ENCODE assay signal across 8 cellular contexts in genomic region chr1:3501856-3502665, GRCh38. TPM values are rescaled to one million over a fixed set of nuclear protein-coding genes. Genes with fewer than 3 reads are reported as not detected.
A peak's percentile ranks its signal among the peaks of the same experiment; 100 is the strongest.
DNase-seq lines count a peak whose midpoint lies in the region; ATAC-seq and TF ChIP-seq lines count a peak whose summit lies in the region.

No MANE protein-coding gene starts in this region.

- H3K4me3 Mint-ChIP-seq in memory B cell = no peak overlapping the region
- no peak overlapping the region for H3K4me3 Mint-ChIP-seq in activated T-helper 2 cell treated with anti-CD3 and anti-CD28 coated beads, Interferon-gamma antibody, Interleukin-2, Interleukin-4, amounts not matched to agents 10 μg/mL and 5 μg/mL and 100 μg/mL, durations not matched to agents 14 hours and 24 hours and 36 hours (ENCODE audit: low read depth)

- H3K9me3 ChIP-seq in OCI-LY7 (ENCODE audit: low read length) = no peaks in the 10 kb centered on the region

- no peak overlapping the region for H2AFZ ChIP-seq in OCI-LY7 (ENCODE audit: low read length)

- intact Hi-C loops in OCI-LY7 (cut with micrococcal nuclease; ENCODE audit: unreplicated experiment) = no loop called here
- intact Hi-C loops in activated T-helper 2 cell treated with anti-CD3 and anti-CD28 coated beads, Interferon-gamma antibody, Interleukin-2, Interleukin-4, amounts not matched to agents 10 μg/mL and 5 μg/mL and 100 μg/mL, durations not matched to agents 14 hours and 24 hours and 36 hours (cut with micrococcal nuclease) = no loop called here

- H3K36me3 ChIP-seq in OCI-LY7 (ENCODE audit: insufficient read depth, low read length) = no peaks in the 10 kb centered on the region

- no peaks in the 10 kb centered on the region for H3K79me2 ChIP-seq in OCI-LY7 (ENCODE audit: insufficient read depth, low read depth, low read length)

- H3K4me1 Mint-ChIP-seq in memory B cell = peaks cover 2% of the 10 kb centered on the region
- no peaks in the 10 kb centered on the region for H3K4me1 Mint-ChIP-seq in activated T-helper 2 cell treated with anti-CD3 and anti-CD28 coated beads, Interferon-gamma antibody, Interleukin-2, Interleukin-4, amounts not matched to agents 10 μg/mL and 5 μg/mL and 100 μg/mL, durations not matched to agents 14 hours and 24 hours and 36 hours (ENCODE audit: low read depth)

- H3K27ac Mint-ChIP-seq in memory B cell = no peak overlapping the region
- no peak overlapping the region for H3K27ac Mint-ChIP-seq in activated T-helper 2 cell treated with anti-CD3 and anti-CD28 coated beads, Interferon-gamma antibody, Interleukin-2, Interleukin-4, amounts not matched to agents 10 μg/mL and 5 μg/mL and 100 μg/mL, durations not matched to agents 14 hours and 24 hours and 36 hours

- H3K4me2 ChIP-seq in OCI-LY7 (ENCODE audit: low read length) = no peak overlapping the region

- H3K9me2 ChIP-seq in OCI-LY7 (ENCODE audit: insufficient read depth, low read length) = no peaks in the 10 kb centered on the region

- H4K20me1 ChIP-seq in OCI-LY7 (ENCODE audit: insufficient read depth, low read length) = no peaks in the 10 kb centered on the region

- H3K36me3 Mint-ChIP-seq in memory B cell = no peaks in the 10 kb centered on the region
- no peaks in the 10 kb centered on the region for H3K36me3 Mint-ChIP-seq in activated T-helper 2 cell treated with anti-CD3 and anti-CD28 coated beads, Interferon-gamma antibody, Interleukin-2, Interleukin-4, amounts not matched to agents 10 μg/mL and 5 μg/mL and 100 μg/mL, durations not matched to agents 14 hours and 24 hours and 36 hours (ENCODE audit: low read depth)

- TF ChIP-seq CTCF in GM10248 (IDR thresholded peaks at IDR 0.05; ENCODE audit: control extremely low read depth, extremely low read depth, low read depth, missing control alignments) (no peak), OCI-LY7 (conservative IDR thresholded peaks at IDR 0.05; ENCODE audit: low read length) (no peak), coronary artery (IDR thresholded peaks at IDR 0.05) (no peak)

- no TSS peak for BruUV-seq in OCI-LY7 (replicated peaks; lab: Mats Ljungman, UMichigan)

- H3K4me3 ChIP-seq in OCI-LY7 (ENCODE audit: low read depth, low read length, poor library complexity, severe bottlenecking) = no peak overlapping the region
- no peak overlapping the region for H3K4me3 ChIP-seq in coronary artery

- no peaks in the 10 kb centered on the region for H3K9me3 Mint-ChIP-seq in memory B cell
- no peaks in the 10 kb centered on the region for H3K9me3 Mint-ChIP-seq in activated T-helper 2 cell treated with anti-CD3 and anti-CD28 coated beads, Interferon-gamma antibody, Interleukin-2, Interleukin-4, amounts not matched to agents 10 μg/mL and 5 μg/mL and 100 μg/mL, durations not matched to agents 14 hours and 24 hours and 36 hours

- CTCF ChIA-PET in GM10248 (lab: Yijun Ruan, JAX) = interaction anchor here (1.1 to 1.5 kb wide), 2 partner anchors 117 to 118 kb away, joined by 3 to 4 read pairs; no protein-coding TSS in a partner anchor
- CTCF ChIA-PET in OCI-LY7 (lab: Charles Lee; ENCODE audit: unreplicated experiment) = interaction anchor here (0.6 kb wide), 1 partner anchor 198 kb away, joined by 3 read pairs; no protein-coding TSS in a partner anchor

- POLR2A ChIA-PET in GM10248 (lab: Yijun Ruan, JAX) = no interaction called here
- POLR2A ChIA-PET in OCI-LY7 (lab: Charles Lee) = no interaction called here

- H3K27ac ChIP-seq in OCI-LY7 (ENCODE audit: low read depth, low read length, poor library complexity, severe bottlenecking) = no peak overlapping the region
- H3K27ac ChIP-seq in coronary artery = peak overlapping the region; percentile 6 to 41

- no peaks in the 10 kb centered on the region for H3K4me1 ChIP-seq in OCI-LY7 (ENCODE audit: insufficient read depth, low read length, poor library complexity, severe bottlenecking)

- no peaks in the 10 kb centered on the region for H3K27me3 Mint-ChIP-seq in memory B cell
- no peaks in the 10 kb centered on the region for H3K27me3 Mint-ChIP-seq in activated T-helper 2 cell treated with anti-CD3 and anti-CD28 coated beads, Interferon-gamma antibody, Interleukin-2, Interleukin-4, amounts not matched to agents 10 μg/mL and 5 μg/mL and 100 μg/mL, durations not matched to agents 14 hours and 24 hours and 36 hours (ENCODE audit: low read depth)

- DNase-seq in GM10248 (ENCODE audit: extremely low spot score) = peak; percentile 74
- peak; percentile 40 for DNase-seq in OCI-LY7 (ENCODE audit: low spot score)
- DNase-seq in coronary artery (ENCODE audit: low spot score) = peak; percentile 94
- DNase-seq in memory B cell (ENCODE audit: low spot score in 2 of 2) = no peak
- DNase-seq in activated T-helper 2 cell treated with anti-CD3 and anti-CD28 coated beads, Interferon-gamma antibody, Interleukin-2, Interleukin-4, amounts not matched to agents 10 μg/mL and 5 μg/mL and 100 μg/mL, durations not matched to agents 14 hours and 24 hours and 36 hours (ENCODE audit: low spot score) = no peak
- no peak for DNase-seq in LoVo (ENCODE audit: low spot score)

- ATAC-seq in memory B cell (ENCODE audit: low read depth) = peak; percentile 37
- no peak for ATAC-seq in GM21717 (IDR thresholded peaks at IDR 0.05; ENCODE audit: unreplicated experiment)
- ATAC-seq in HG03159 (IDR thresholded peaks at IDR 0.05; ENCODE audit: unreplicated experiment) = no peak

RNA-seq across cellular contexts. Expression of gene ARHGEF16, which starts 47.6 kb away (rescaled TPM):
- not detected in 2 replicates for total RNA-seq in OCI-LY7 (2014; rRNA removed; shearing (Covaris generic))
- not detected in 2 replicates for total RNA-seq in OCI-LY7 (2022)
- not detected in 2 replicates for total RNA-seq in activated T-helper 2 cell treated with anti-CD3 and anti-CD28 coated beads, Interferon-gamma antibody, Interleukin-2, Interleukin-4, amounts not matched to agents 10 μg/mL and 5 μg/mL and 100 μg/mL, durations not matched to agents 14 hours and 24 hours and 36 hours

Comparison
In these comparisons a context has a peak if more than half of its experiments do, and no peak if none do; other contexts are left out.
1. DNase-seq: peak in GM10248 (single experiment), OCI-LY7 (single experiment) and coronary artery (single experiment); none in memory B cell (0 of 2), activated T-helper 2 cell treated with anti-CD3 and anti-CD28 coated beads, Interferon-gamma antibody, Interleukin-2, Interleukin-4, amounts not matched to agents 10 μg/mL and 5 μg/mL and 100 μg/mL, durations not matched to agents 14 hours and 24 hours and 36 hours (single experiment) and LoVo (single experiment).